33 cellular contexts compared by ENCODE assay signal in genomic region chr21:45032332-45032731, GRCh38. TPM values are rescaled to one million over a fixed set of nuclear protein-coding genes. Genes with fewer than 3 reads are reported as not detected.
A peak's percentile ranks its signal among the peaks of the same experiment; 100 is the strongest.
DNase-seq lines count a peak whose midpoint lies in the region; ATAC-seq, FAIRE-seq and TF ChIP-seq lines count a peak whose summit lies in the region.
"Had no signal": no experiment of that assay in that cellular context is flagged by ENCODE, and none has a peak within 500 bp of the region (broad histone marks: within the 10 kb centered on the region; RNA-seq: fewer than 3 reads in every experiment).

No MANE protein-coding gene starts in this region.

- no peak overlapping the region for H2BK20ac ChIP-seq in H9 (ENCODE audit: low read depth, low read length, poor library complexity, severe bottlenecking)

- TF ChIP-seq CTCF in H9 (conservative IDR thresholded peaks at IDR 0.05) (no peak), K562 (IDR thresholded peaks at IDR 0.05 in 2 of 3, conservative IDR thresholded peaks at IDR 0.05 in 1 of 3; ENCODE audit: insufficient read depth in 2 of 3, low read depth in 1 of 3, low read length in 3 of 3) (no peak), thoracic aorta (IDR thresholded peaks at IDR 0.05) (no peak), nephron progenitor cell (IDR thresholded peaks at IDR 0.05) (no peak)

- H3K27me3 ChIP-seq in H9 (ENCODE audit: insufficient read depth, low read length), result no peaks in the 10 kb centered on the region
- H3K27me3 ChIP-seq in K562 (ENCODE audit: control insufficient read depth in 2 of 2, insufficient read depth in 2 of 2, low read length in 2 of 2), result peaks cover 60 to 75% of the 10 kb centered on the region in 2 experiments
- no peaks in the 10 kb centered on the region for H3K27me3 ChIP-seq in thoracic aorta (replicated peaks; ENCODE audit: insufficient read depth)
- H3K27me3 ChIP-seq: breast epithelium, Peyer's patch, tibial nerve had no signal

- peaks cover 6 to 11% of the 10 kb centered on the region in 2 experiments for H3K9me3 Mint-ChIP-seq in H9
- H3K9me3 Mint-ChIP-seq in nephron progenitor cell, result peaks cover 18% of the 10 kb centered on the region
- H3K9me3 Mint-ChIP-seq: effector memory CD8-positive, alpha-beta T cell had no signal

- no peak overlapping the region for H2BK120ac ChIP-seq in H9 (ENCODE audit: low read depth, low read length, poor library complexity, severe bottlenecking)

- in situ Hi-C loops in K562 (cut with MboI), result no loop called here

- peaks cover 18% of the 10 kb centered on the region for H3K27me3 Mint-ChIP-seq in H9 (ENCODE audit: low read depth)
- H3K27me3 Mint-ChIP-seq in nephron progenitor cell (ENCODE audit: low read depth, poor library complexity), result peaks cover 31% of the 10 kb centered on the region

- no peaks in the 10 kb centered on the region for H3K36me3 ChIP-seq in K562 (ENCODE audit: control insufficient read depth, insufficient read depth, low read length)
- no peaks in the 10 kb centered on the region for H3K36me3 ChIP-seq in thoracic aorta
- H3K36me3 ChIP-seq: breast epithelium, Peyer's patch, tibial nerve, WERI-Rb-1 had no signal

- H3K27ac Mint-ChIP-seq in H9 (no peak overlapping the region), nephron progenitor cell (no peak overlapping the region)
- H3K27ac Mint-ChIP-seq: activated CD4-positive, alpha-beta T cell treated with anti-CD3 and anti-CD28 coated beads, Interleukin-2, amount 10 ng/mL, durations not matched to agents 7 days and 5 days; activated naive CD4-positive, alpha-beta T cell treated with anti-CD3 and anti-CD28 coated beads, Interleukin-2, amount 10 ng/mL, durations not matched to agents 7 days and 5 days; effector memory CD8-positive, alpha-beta T cell; stimulated activated naive CD8-positive, alpha-beta T cell treated with anti-CD3 and anti-CD28 coated beads, Interleukin-15, amount 100 ng/mL, for 72 hours had no signal

- no peak overlapping the region for H2BK5ac ChIP-seq in H9 (ENCODE audit: insufficient read length, low read length)

- CTCF ChIA-PET in K562 (lab: Yijun Ruan, JAX; ENCODE audit: low intra/inter-chr PET ratio), result no interaction called here

- H3K36me3 Mint-ChIP-seq in H9 (ENCODE audit: insufficient read depth in 1 of 3, low read depth in 3 of 3) (peaks cover 0 to 6% (median 0%) of the 10 kb centered on the region in 3 experiments; a peak in 1 of 7 replicates), nephron progenitor cell (ENCODE audit: low read depth) (no peaks in the 10 kb centered on the region)
- H3K36me3 Mint-ChIP-seq: activated naive CD4-positive, alpha-beta T cell treated with anti-CD3 and anti-CD28 coated beads, Interleukin-2, amount 10 ng/mL, durations not matched to agents 7 days and 5 days had no signal

- H2AK5ac ChIP-seq in H9 (ENCODE audit: insufficient read length, low read length), result no peak overlapping the region

- no peak overlapping the region for H2BK12ac ChIP-seq in H9 (ENCODE audit: insufficient read length, low read depth, low read length)

- no peak overlapping the region for H3T11ph ChIP-seq in H9 (ENCODE audit: low read length)

- H3K4me3 ChIP-seq in K562, result no peak overlapping the region
- no peak overlapping the region for H3K4me3 ChIP-seq in thoracic aorta
- H3K4me3 ChIP-seq: breast epithelium, Peyer's patch, smooth muscle cell, tibial nerve had no signal

- H3K4me3 Mint-ChIP-seq in H9 (no peak overlapping the region), nephron progenitor cell (no peak overlapping the region)
- H3K4me3 Mint-ChIP-seq: activated CD4-positive, alpha-beta T cell treated with anti-CD3 and anti-CD28 coated beads, Interleukin-2, amount 10 ng/mL, durations not matched to agents 7 days and 5 days; activated naive CD4-positive, alpha-beta T cell treated with anti-CD3 and anti-CD28 coated beads, Interleukin-2, amount 10 ng/mL, durations not matched to agents 7 days and 5 days; activated T-cell treated with anti-CD3 and anti-CD28 coated beads, Interleukin-2, amount 50 U/mL, for 4 hours; effector memory CD8-positive, alpha-beta T cell; stimulated activated naive CD8-positive, alpha-beta T cell treated with anti-CD3 and anti-CD28 coated beads, Interleukin-15, amount 100 ng/mL, for 72 hours had no signal

- H2AFZ ChIP-seq in H9 (ENCODE audit: low read length) (no peak overlapping the region), K562 (ENCODE audit: low read depth, low read length) (no peak overlapping the region)

- H3K23ac ChIP-seq in H9 (ENCODE audit: insufficient read length, low read depth, low read length), result no peak overlapping the region

- H2BK15ac ChIP-seq in H9 (ENCODE audit: low read depth, low read length), result no peak overlapping the region

- H3K4ac ChIP-seq in H9 (ENCODE audit: low read depth, low read length), result no peak overlapping the region

- H3K9me3 ChIP-seq in H9 (ENCODE audit: control insufficient read depth, low read depth, low read length), result no peaks in the 10 kb centered on the region
- peaks cover 10% of the 10 kb centered on the region for H3K9me3 ChIP-seq in K562 (replicated peaks; ENCODE audit: control insufficient read depth, insufficient read depth, low read depth, low read length)
- peaks cover 6% of the 10 kb centered on the region for H3K9me3 ChIP-seq in thoracic aorta
- H3K9me3 ChIP-seq: Peyer's patch had no signal

- H4K91ac ChIP-seq in H9 (ENCODE audit: insufficient read length, low read depth, low read length), result no peak overlapping the region

- H3K79me1 ChIP-seq in H9 (ENCODE audit: insufficient read depth, low read depth, low read length, poor library complexity, severe bottlenecking), result no peaks in the 10 kb centered on the region

- ATAC-seq in K562 (no peak), left lobe of liver (no peak), thoracic aorta (ENCODE audit: insufficient number of reproducible peaks, low FRiP score, low read depth) (no peak)
- ATAC-seq: activated T-cell treated with anti-CD3 and anti-CD28 coated beads, Interleukin-2, amount 50 U/mL, for 4 hours; effector memory CD8-positive, alpha-beta T cell had no signal

- intact Hi-C loops in K562 (cut with micrococcal nuclease), result no loop called here

- no peak overlapping the region for H4K8ac ChIP-seq in H9 (replicated peaks; ENCODE audit: insufficient read length, low read depth, low read length)

- peaks cover 29 to 42% of the 10 kb centered on the region in 2 experiments for H3K4me1 Mint-ChIP-seq in H9
- peaks cover 53% of the 10 kb centered on the region for H3K4me1 Mint-ChIP-seq in nephron progenitor cell
- H3K4me1 Mint-ChIP-seq: activated CD4-positive, alpha-beta T cell treated with anti-CD3 and anti-CD28 coated beads, Interleukin-2, amount 10 ng/mL, durations not matched to agents 7 days and 5 days; activated naive CD4-positive, alpha-beta T cell treated with anti-CD3 and anti-CD28 coated beads, Interleukin-2, amount 10 ng/mL, durations not matched to agents 7 days and 5 days had no signal

- H3K23me2 ChIP-seq in H9 (ENCODE audit: insufficient read length, low read depth, low read length, poor library complexity, severe bottlenecking), result no peaks in the 10 kb centered on the region

- H4K20me1 ChIP-seq in H9 (ENCODE audit: control insufficient read depth, insufficient read depth, insufficient read length) (no peaks in the 10 kb centered on the region), K562 (replicated peaks; ENCODE audit: control insufficient read depth, insufficient read depth, low read length) (peaks cover 5% of the 10 kb centered on the region; the same call in 1 of the 2 replicates)

- no peak for TF ChIP-seq POLR2A in K562 (conservative IDR thresholded peaks at IDR 0.05)

- no peak overlapping the region for H3K4me2 ChIP-seq in H9 (ENCODE audit: insufficient read depth, insufficient read length, low read length)
- H3K4me2 ChIP-seq in K562 (ENCODE audit: insufficient read depth, low read length), result no peak overlapping the region
- H3K4me2 ChIP-seq: smooth muscle cell had no signal

- TF ChIP-seq EP300 in K562 (IDR thresholded peaks at IDR 0.05; ENCODE audit: low read length), result no peak

- no peak for FAIRE-seq in K562 (lab: Jason Lieb, UNC)
- FAIRE-seq: colon had no signal

- no peaks in the 10 kb centered on the region for H3K9me1 ChIP-seq in K562 (ENCODE audit: control insufficient read depth, insufficient read depth, low read length)

- H3K79me2 ChIP-seq in H9 (ENCODE audit: insufficient read depth, low read length), result no peaks in the 10 kb centered on the region
- H3K79me2 ChIP-seq in K562 (ENCODE audit: control insufficient read depth, insufficient read depth, low read length), result no peaks in the 10 kb centered on the region

- H3K4me1 ChIP-seq in H9 (ENCODE audit: insufficient read depth, low read length), result no peaks in the 10 kb centered on the region; the same call in 1 of the 2 replicates
- peaks cover 0 to 37% of the 10 kb centered on the region in 2 experiments; a peak in 1 of 5 replicates for H3K4me1 ChIP-seq in K562 (replicated peaks in 1 of 2; ENCODE audit: control insufficient read depth in 2 of 2, insufficient read depth in 2 of 2, low read length in 2 of 2)
- H3K4me1 ChIP-seq in thoracic aorta (ENCODE audit: control insufficient read depth in 1 of 2, low read depth in 2 of 2), result peaks cover 52 to 68% of the 10 kb centered on the region in 2 donors
- H3K4me1 ChIP-seq: breast epithelium, Caco-2 had no signal

- H3K56ac ChIP-seq in H9 (ENCODE audit: insufficient read length, low read depth, low read length), result no peak overlapping the region

- no CpG with 5 or more reads among the region's 21 CpGs for WGBS in H9 (ENCODE audit: extremely low coverage, insufficient read length, low lambda C conversion rate)
- WGBS in K562 (ENCODE audit: insufficient coverage, low coverage, missing lambda C conversion rate), result 2% methylated on average over 21 of the region's 21 CpGs

- no peak overlapping the region for H3K27ac ChIP-seq in H9 (ENCODE audit: insufficient read length, low read depth, low read length)
- no peak overlapping the region for H3K27ac ChIP-seq in K562 (ENCODE audit: extremely low read depth, low read depth, low read length)
- peak overlapping the region; percentile 82 to 96 for H3K27ac ChIP-seq in thoracic aorta
- H3K27ac ChIP-seq: Peyer's patch, WERI-Rb-1 had no signal

- H3K9ac ChIP-seq in H9 (ENCODE audit: extremely low read depth, insufficient read length, low read length) (no peak overlapping the region), K562 (ENCODE audit: insufficient read depth in 1 of 2, low read depth in 2 of 2, low read length in 2 of 2) (no peak overlapping the region)

- BruUV-seq in K562 (replicated peaks; lab: Mats Ljungman, UMichigan), result no TSS peak

- H4K5ac ChIP-seq in H9 (ENCODE audit: insufficient read length, low read depth, low read length), result no peak overlapping the region

- DNase-seq in H9 (no peak), K562 (ENCODE audit: extremely low read depth in 1 of 4, low spot score in 3 of 4) (no peak), left lobe of liver (ENCODE audit: low spot score) (peak; percentile 43), thoracic aorta (ENCODE audit: low spot score) (no peak), nephron progenitor cell (no peak), COLO668 (lab: John Stamatoyannopoulos, UW; ENCODE audit: unreplicated experiment) (no peak), OCI-M2 (lab: John Stamatoyannopoulos, UW; ENCODE audit: unreplicated experiment) (no peak)
- DNase-seq: activated CD4-positive, alpha-beta T cell treated with anti-CD3 and anti-CD28 coated beads, Interleukin-2, amount 10 ng/mL, durations not matched to agents 7 days and 5 days; activated naive CD4-positive, alpha-beta T cell treated with anti-CD3 and anti-CD28 coated beads, Interleukin-2, amount 10 ng/mL, durations not matched to agents 7 days and 5 days; activated T-cell treated with anti-CD3 and anti-CD28 coated beads, Interleukin-2, amount 50 U/mL, for 4 hours; amniotic stem cell; C1 segment of cervical spinal cord; Caco-2; DMS79; effector memory CD8-positive, alpha-beta T cell; erythroblast; foreskin fibroblast; GDM1; HCEC 1CT; KBM-7; mesendoderm; NCI-H2081 treated with DMSO at 0.1 percent for 48 hours; NCI-H446 treated with DMSO at 0.1 percent for 48 hours; stimulated activated CD4-positive, alpha-beta T cell treated with anti-CD3 and anti-CD28 coated beads, Interleukin-1b, Interleukin-23, amount 100 ng/mL, for 48 hours; stimulated activated CD8-positive, alpha-beta memory T cell treated with anti-CD3 and anti-CD28 coated beads, Interleukin-4, amount 100 ng/mL, for 48 hours; stimulated activated naive CD8-positive, alpha-beta T cell treated with anti-CD3 and anti-CD28 coated beads, Interleukin-15, amount 100 ng/mL, for 72 hours; T1000; WERI-Rb-1 had no signal

- POLR2A ChIA-PET in K562 (lab: Yijun Ruan, JAX), result no interaction called here

- no peak overlapping the region for H3K14ac ChIP-seq in H9 (ENCODE audit: insufficient read depth, low read length)

- peak overlapping the region; percentile 29 for H3K18ac ChIP-seq in H9 (ENCODE audit: insufficient read length, low read depth, low read length)

- no peak for TF ChIP-seq RAD21 in K562 (CRISPR knock-in tag; conservative IDR thresholded peaks at IDR 0.05 in 1 of 2, IDR thresholded peaks at IDR 0.05 in 1 of 2)

RNA-seq across cellular contexts. Expression of gene ADARB1, which starts 42.0 kb away (rescaled TPM):
- 14.1 and 15.8 TPM in 2 replicates for total RNA-seq in H9 (2021)
- total RNA-seq in K562 (2011; cell fraction: chromatin; rRNA removed; ENCODE audit: low replicate concordance), result 40.2 and 48.3 TPM in 2 replicates
- 29.0 and 30.4 TPM in 2 replicates for total RNA-seq in K562 (2011; cell fraction: nucleolus; rRNA removed)
- 24.6 and 33.4 TPM in 2 replicates for total RNA-seq in K562 (2011; cell fraction: nucleoplasm; rRNA removed)
- total RNA-seq in K562 (2014; rRNA removed), result 7.7 and 9.1 TPM in 2 replicates
- 8.3 TPM in 2 replicates for total RNA-seq in K562 (2014; rRNA removed; fragmentation: Illumina TruSeq; extraction: Trizol)
- 6.4 and 7.1 TPM in 2 replicates for total RNA-seq in K562 (2015; rRNA removed; fragmentation: Illumina TruSeq; extraction: Trizol)
- total RNA-seq in K562 (2021), result 12.0 and 16.0 TPM in 2 replicates
- polyA plus RNA-seq in K562 (2011; rRNA removed), result 8.4 and 11.8 TPM in 2 replicates
- 6.6 and 7.4 TPM in 2 replicates for polyA plus RNA-seq in K562 (2011; cell fraction: cytosol; rRNA removed)
- 15.0 and 23.8 TPM in 2 replicates for polyA plus RNA-seq in K562 (2011; cell fraction: nucleus; rRNA removed)
- 7.5 and 8.1 TPM in 2 replicates for polyA plus RNA-seq in K562 (2012)
- polyA plus RNA-seq in K562 (2014; fragmentation: Illumina TruSeq; extraction: Trizol), result 7.3 and 9.2 TPM in 2 replicates
- polyA plus RNA-seq in K562 (2014; fragmentation: Nextera tagmentation; extraction: Ambion mirVana), result 1 to 10 TPM; 7.1 to 8.1 TPM
- 6.7 and 12.8 TPM in 2 replicates for polyA plus RNA-seq in K562 (2014; rRNA removed)
- 10.4 and 16.9 TPM in 2 replicates for polyA minus RNA-seq in K562 (2011; rRNA and poly(A)+ RNA removed)
- 12.7 and 15.3 TPM in 2 replicates for polyA minus RNA-seq in K562 (2011; cell fraction: cytosol; rRNA and poly(A)+ RNA removed)
- 13.3 and 18.3 TPM in 2 replicates for polyA minus RNA-seq in K562 (2011; cell fraction: nucleus; rRNA and poly(A)+ RNA removed)
- total RNA-seq in left lobe of liver, result 9.8 TPM
- 100 to 1,000 TPM; 124 to 201 TPM for total RNA-seq in thoracic aorta

Comparison
In these comparisons a context has a peak if more than half of its experiments do, and no peak if none do; other contexts are left out.
1. H3K27ac ChIP-seq: peak in thoracic aorta (2 of 2); none in H9 (single experiment) and K562 (single experiment).